In genomic region chrX:107025538-107025937, GRCh38 we compare ENCODE assay signal across 9 cellular contexts.
DNase-seq lines count a peak whose midpoint lies in the region; FAIRE-seq and TF ChIP-seq lines count a peak whose summit lies in the region.
"Had no signal": no experiment of that assay in that cellular context is flagged by ENCODE, and none has a peak within 500 bp of the region (broad histone marks: within the 10 kb centered on the region; RNA-seq: fewer than 3 reads in every experiment).

No MANE protein-coding gene starts in this region.

- H3K36me3 ChIP-seq in DOHH2 (ENCODE audit: control insufficient read depth, low read length) (no peaks in the 10 kb centered on the region), KMS-11 (ENCODE audit: insufficient read depth) (no peaks in the 10 kb centered on the region)
- H3K36me3 ChIP-seq: SJSA1 had no signal

- DNase-seq in iPS-NIHi11 (ENCODE audit: low spot score) (peak; percentile 17), cortex of kidney (lab: John Stamatoyannopoulos, UW) (no peak), midbrain (lab: John Stamatoyannopoulos, UW) (no peak), dedifferentiated amniotic fluid mesenchymal stem cell (ENCODE audit: extremely low spot score) (no peak)
- no peak for DNase-seq in NK-92 treated with Interleukin-12 subunit alpha and Interleukin-12 subunit beta, amount 100 ng/mL, for 24 hours (lab: John Stamatoyannopoulos, UW)

- no peaks in the 10 kb centered on the region for H3K9me3 ChIP-seq in DOHH2 (ENCODE audit: control insufficient read depth, insufficient read depth, low read length)
- H3K9me3 ChIP-seq: SJSA1 had no signal

- no peaks in the 10 kb centered on the region for H3K4me1 ChIP-seq in DOHH2 (ENCODE audit: control insufficient read depth, low read length)
- no peaks in the 10 kb centered on the region for H3K4me1 ChIP-seq in KMS-11 (ENCODE audit: low read depth, poor library complexity, severe bottlenecking)
- H3K4me1 ChIP-seq: SJSA1 had no signal

- H3K79me2 ChIP-seq in DOHH2 (ENCODE audit: control insufficient read depth, low read length) (no peaks in the 10 kb centered on the region), KMS-11 (ENCODE audit: insufficient read depth, low read depth) (no peaks in the 10 kb centered on the region)

- no peaks in the 10 kb centered on the region for H3K27me3 ChIP-seq in DOHH2 (ENCODE audit: control insufficient read depth, low read length)
- no peaks in the 10 kb centered on the region for H3K27me3 ChIP-seq in KMS-11 (ENCODE audit: insufficient read depth, low read depth)
- H3K27me3 ChIP-seq: SJSA1 had no signal

- TF ChIP-seq CTCF in DOHH2 (IDR thresholded peaks at IDR 0.05; ENCODE audit: low read depth, low read length, poor library complexity, severe bottlenecking) = peak; percentile 52
- TF ChIP-seq CTCF in KMS-11 (conservative IDR thresholded peaks at IDR 0.05; ENCODE audit: low read depth, low read length) = peak; percentile 61

- H3K9ac ChIP-seq in KMS-11 = no peak overlapping the region

- H3K4me3 ChIP-seq in DOHH2 (ENCODE audit: low read length) (no peak overlapping the region), KMS-11 (IDR thresholded peaks at IDR 0.05; ENCODE audit: insufficient read depth, low read depth, low read length) (no peak overlapping the region)
- H3K4me3 ChIP-seq: SJSA1 had no signal

- no peak overlapping the region for H2AFZ ChIP-seq in KMS-11 (ENCODE audit: low read depth)

- no peaks in the 10 kb centered on the region for H3K9me2 ChIP-seq in DOHH2 (replicated peaks; ENCODE audit: control insufficient read depth, low read length)

- peak; percentile 3 for FAIRE-seq in TTC549 (lab: Jason Lieb, UNC)

- H3K4me2 ChIP-seq in DOHH2 (ENCODE audit: low read length) = no peak overlapping the region
- H3K4me2 ChIP-seq in KMS-11 = no peak overlapping the region

- H3K27ac ChIP-seq in DOHH2 (ENCODE audit: low read depth, low read length) (no peak overlapping the region), KMS-11 (no peak overlapping the region)
- H3K27ac ChIP-seq: SJSA1 had no signal

- no peaks in the 10 kb centered on the region for H3F3A ChIP-seq in DOHH2 (ENCODE audit: control insufficient read depth, insufficient read depth)

- H4K20me1 ChIP-seq in DOHH2 (ENCODE audit: control insufficient read depth, insufficient read depth, low read depth, low read length) (no peaks in the 10 kb centered on the region), KMS-11 (ENCODE audit: insufficient read depth) (no peaks in the 10 kb centered on the region)
